In the genomic region with DNA sequence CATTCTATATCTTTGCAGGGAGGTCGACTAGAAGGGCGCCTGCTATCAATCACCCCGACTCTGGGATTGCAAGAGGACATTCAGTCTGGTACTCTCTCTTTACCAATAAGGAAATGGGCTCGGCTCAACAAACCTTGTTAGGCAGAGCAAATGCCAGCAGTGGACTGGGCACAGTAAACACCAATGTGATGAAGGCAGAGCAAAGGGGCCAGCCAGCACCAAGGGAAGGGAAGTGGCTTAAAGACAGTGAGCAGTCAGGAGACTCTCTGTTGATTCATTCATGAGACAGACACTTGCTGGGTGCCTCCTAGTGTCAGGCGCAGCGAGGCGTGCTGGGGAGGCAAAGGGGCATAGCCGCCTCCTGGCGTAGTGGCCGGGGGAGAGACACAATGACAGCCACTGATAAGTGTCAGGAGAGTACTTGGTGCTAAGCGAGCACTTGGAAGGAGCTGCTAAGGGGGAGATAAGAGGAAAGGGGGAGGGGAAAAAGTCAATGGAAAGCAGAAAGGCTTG, we compare ENCODE assay signal across 9 cellular contexts. TPM values are rescaled to one million over a fixed set of nuclear protein-coding genes. Genes with fewer than 3 reads are reported as not detected.
A peak's percentile ranks its signal among the peaks of the same experiment; 100 is the strongest.
DNase-seq lines count a peak whose midpoint lies in the region; ATAC-seq, FAIRE-seq and TF ChIP-seq lines count a peak whose summit lies in the region.
"Had no signal": no experiment of that assay in that cellular context is flagged by ENCODE, and none has a peak within 500 bp of the region (broad histone marks: within the 10 kb centered on the region; RNA-seq: fewer than 3 reads in every experiment).

No MANE protein-coding gene starts in this region.

- ATAC-seq in A549 = peak; percentile 86 to 89
- peak; percentile 53 for ATAC-seq in RWPE2 (ENCODE audit: low read depth)
- ATAC-seq in foreskin keratinocyte = peak; percentile 60
- no peak for ATAC-seq in stimulated activated naive CD8-positive, alpha-beta T cell treated with anti-CD3 and anti-CD28 coated beads, Interleukin-15, amount 100 ng/mL, for 72 hours
- no peak for ATAC-seq in HG03025 (IDR thresholded peaks at IDR 0.05; ENCODE audit: low FRiP score, unreplicated experiment)

- H3K36me3 ChIP-seq in RWPE2 (ENCODE audit: low read depth) = no peaks in the 10 kb centered on the region

- TF ChIP-seq CTCF in A549 (IDR thresholded peaks at IDR 0.05) (0 out of 3 replicates have a peak, but pooled peaks have one; percentile 16), RWPE2 (IDR thresholded peaks at IDR 0.05; ENCODE audit: poor library complexity, severe bottlenecking) (peak; percentile 33), foreskin keratinocyte (conservative IDR thresholded peaks at IDR 0.05) (peak; percentile 49)

- no peak overlapping the region for H3K4me3 Mint-ChIP-seq in stimulated activated naive CD8-positive, alpha-beta T cell treated with anti-CD3 and anti-CD28 coated beads, Interleukin-15, amount 100 ng/mL, for 72 hours

- H3K27me3 Mint-ChIP-seq in stimulated activated naive CD8-positive, alpha-beta T cell treated with anti-CD3 and anti-CD28 coated beads, Interleukin-15, amount 100 ng/mL, for 72 hours = no peaks in the 10 kb centered on the region

- H3K27ac ChIP-seq in A549 (peak overlapping the region; percentile 57 to 81; a peak in 3 of 6 replicates), RWPE2 (ENCODE audit: poor library complexity, severe bottlenecking) (peak overlapping the region; percentile 88), foreskin keratinocyte (peak overlapping the region; percentile 100)

- TF ChIP-seq EP300 in A549 (IDR thresholded peaks at IDR 0.05) = no peak

- 17% methylated on average over 11 of the region's 11 CpGs for WGBS in A549 (ENCODE audit: missing lambda C conversion rate)

- H3K4me2 ChIP-seq in A549 = peak overlapping the region; percentile 77

- no peaks in the 10 kb centered on the region for H3K9me3 Mint-ChIP-seq in stimulated activated naive CD8-positive, alpha-beta T cell treated with anti-CD3 and anti-CD28 coated beads, Interleukin-15, amount 100 ng/mL, for 72 hours

- H3K4me1 Mint-ChIP-seq in stimulated activated naive CD8-positive, alpha-beta T cell treated with anti-CD3 and anti-CD28 coated beads, Interleukin-15, amount 100 ng/mL, for 72 hours = peaks cover 4% of the 10 kb centered on the region

- H3K27me3 ChIP-seq in RWPE2 (ENCODE audit: insufficient read depth, poor library complexity, severe bottlenecking) = no peaks in the 10 kb centered on the region
- no peaks in the 10 kb centered on the region for H3K27me3 ChIP-seq in foreskin keratinocyte

- peak in 1 of 2 experiments; percentile 6; a peak in 1 of 5 replicates for TF ChIP-seq RAD21 in A549 (conservative IDR thresholded peaks at IDR 0.05 in 1 of 2, IDR thresholded peaks at IDR 0.05 in 1 of 2)

- H3K4me1 ChIP-seq in A549 = peaks cover 35% of the 10 kb centered on the region
- peaks cover 70% of the 10 kb centered on the region for H3K4me1 ChIP-seq in RWPE2 (ENCODE audit: insufficient read depth, poor library complexity, severe bottlenecking)
- peaks cover 43% of the 10 kb centered on the region for H3K4me1 ChIP-seq in foreskin keratinocyte

- H3K4me3 ChIP-seq in A549 (peak overlapping the region; percentile 25), RWPE2 (ENCODE audit: severe bottlenecking) (no peak overlapping the region)

- no peak overlapping the region for H3K27ac Mint-ChIP-seq in stimulated activated naive CD8-positive, alpha-beta T cell treated with anti-CD3 and anti-CD28 coated beads, Interleukin-15, amount 100 ng/mL, for 72 hours

- TF ChIP-seq POLR2A in A549 (IDR thresholded peaks at IDR 0.05; ENCODE audit: low read length) = no peak

- POLR2A ChIA-PET in A549 (lab: Yijun Ruan, JAX) = no interaction called here

- H3K9me3 ChIP-seq in A549 (no peaks in the 10 kb centered on the region), RWPE2 (ENCODE audit: severe bottlenecking) (no peaks in the 10 kb centered on the region)

- DNase-seq in A549 (ENCODE audit: low read depth in 1 of 2, low spot score in 1 of 2) (peak; percentile 53 to 65), RWPE2 (ENCODE audit: low spot score) (no peak), foreskin keratinocyte (peak; percentile 66 to 84), myocyte (ENCODE audit: low read depth) (peak; percentile 66), cortex of kidney (lab: John Stamatoyannopoulos, UW) (no peak), GM19238 (ENCODE audit: insufficient read length, low spot score) (no peak)
- no peak for DNase-seq in stimulated activated naive CD8-positive, alpha-beta T cell treated with anti-CD3 and anti-CD28 coated beads, Interleukin-15, amount 100 ng/mL, for 72 hours
- DNase-seq: NCI-H774 had no signal

- no peak for FAIRE-seq in A549 (lab: Jason Lieb, UNC)

- CTCF ChIA-PET in A549 (lab: Yijun Ruan, JAX) = interaction anchor here (1.3 kb wide), 1 partner anchor 12 kb away, joined by 4 read pairs; no protein-coding TSS in a partner anchor

TF ChIP-seq in A549, 52 proteins besides CTCF, POLR2A, EP300 and RAD21:
- TF ChIP-seq CBX2 (IDR thresholded peaks at IDR 0.05; ENCODE audit: borderline replicate concordance, low read depth) = no peak
- TF ChIP-seq SMC3 (IDR thresholded peaks at IDR 0.05) = peak; percentile 25; the same call in 1 of the 3 replicates

RNA-seq across cellular contexts. Expression of a gene that starts 34.1 kb away (rescaled TPM):
- 0.60 and 0.62 TPM in 2 replicates for polyA plus RNA-seq in A549 (2011; rRNA removed)
- polyA plus RNA-seq in A549 (2012; cell fraction: cytosol; rRNA removed) = 0.05 and 0.08 TPM in 2 replicates
- 0.05 and 0.09 TPM in 2 replicates for polyA plus RNA-seq in A549 (2012; cell fraction: nucleus; rRNA removed)
- 0.42 to 0.57 TPM (median 0.50 TPM) in 3 replicates for polyA plus RNA-seq in A549 (2017; fragmentation: RNase III; extraction: RNeasy Plus Mini Kit Qiagen cat#74134 plus additional on column Dnase treatment)
- polyA minus RNA-seq in A549 (2011; rRNA and poly(A)+ RNA removed) = 0.44 and 0.45 TPM in 2 replicates
- total RNA-seq in foreskin keratinocyte = 13.3 and 17.7 TPM in 2 replicates
- polyA plus RNA-seq in foreskin keratinocyte = 4.0 and 4.9 TPM in 2 replicates
- total RNA-seq in myocyte = 6.0 and 10.5 TPM in 2 replicates
- 1.3 TPM for polyA plus RNA-seq in myocyte (2012)

Comparison
In these comparisons a context has a peak if more than half of its experiments do, and no peak if none do; other contexts are left out.
1. ATAC-seq: peak in A549 (2 of 2), RWPE2 (single experiment) and foreskin keratinocyte (single experiment); none in stimulated activated naive CD8-positive, alpha-beta T cell treated with anti-CD3 and anti-CD28 coated beads, Interleukin-15, amount 100 ng/mL, for 72 hours (single experiment) and HG03025 (single experiment).
2. DNase-seq: peak in A549 (2 of 2), foreskin keratinocyte (2 of 2) and myocyte (single experiment); none in RWPE2 (single experiment), cortex of kidney (single experiment), stimulated activated naive CD8-positive, alpha-beta T cell treated with anti-CD3 and anti-CD28 coated beads, Interleukin-15, amount 100 ng/mL, for 72 hours (0 of 2) and GM19238 (single experiment).
3. Peak in every context shown above with its lines, with median percentiles within 50 percentile points of each other: H3K27ac ChIP-seq and CTCF ChIP-seq.